ENCODE assay signal across 20 cellular contexts in the genomic region with DNA sequence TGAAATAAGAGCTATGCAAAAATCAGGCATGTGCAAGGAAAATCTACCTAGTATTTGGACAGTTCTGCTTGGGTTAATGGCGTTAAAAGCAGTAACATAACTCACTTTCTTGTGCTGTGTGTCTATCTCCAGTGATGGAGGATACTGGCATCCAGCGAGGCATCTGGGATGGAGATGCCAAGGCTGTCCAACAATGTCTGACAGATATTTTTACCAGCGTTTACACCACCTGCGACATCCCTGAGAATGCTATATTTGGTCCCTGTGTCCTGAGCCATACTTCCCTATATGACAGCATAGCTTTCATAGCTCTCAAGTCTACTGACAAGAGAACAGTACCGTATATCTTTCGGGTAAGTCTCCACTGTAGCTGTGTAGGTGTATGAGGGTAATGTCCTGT. TPM values are rescaled to one million over a fixed set of nuclear protein-coding genes. Genes with fewer than 3 reads are reported as not detected.
DNase-seq lines count a peak whose midpoint lies in the region; ATAC-seq, FAIRE-seq and TF ChIP-seq lines count a peak whose summit lies in the region.
"Had no signal": no experiment of that assay in that cellular context is flagged by ENCODE, and none has a peak within 500 bp of the region (broad histone marks: within the 10 kb centered on the region; RNA-seq: fewer than 3 reads in every experiment).

No MANE protein-coding gene starts in this region.

- H4K20me1 ChIP-seq in IMR-90 (ENCODE audit: insufficient read depth, low read length) (peaks cover 7% of the 10 kb centered on the region; the same call in 1 of the 2 replicates), H1 (replicated peaks in 1 of 2; ENCODE audit: control insufficient read depth in 1 of 2, insufficient read depth in 2 of 2, low read length in 2 of 2) (peaks cover 30 to 38% of the 10 kb centered on the region in 2 experiments)

- no peak overlapping the region for H2BK12ac ChIP-seq in H1 (ENCODE audit: low read depth, low read length)

- H3K27me3 ChIP-seq in IMR-90 (ENCODE audit: control insufficient read depth, insufficient read depth, low read length) (no peaks in the 10 kb centered on the region), H1 (replicated peaks in 1 of 4; ENCODE audit: control insufficient read depth in 3 of 4, extremely low read depth in 1 of 4, insufficient read depth in 3 of 4, low read length in 3 of 4) (peaks cover 87 to 100% (median 94%) of the 10 kb centered on the region in 4 experiments)

- dilution Hi-C loops in IMR-90 (cut with HindIII; ENCODE audit: low sequenced_read_pairs, unreplicated experiment) = no loop called here

- H2BK15ac ChIP-seq in IMR-90 (ENCODE audit: low read depth, low read length) (no peak overlapping the region), H1 (ENCODE audit: low read length) (no peak overlapping the region)

- H3K18ac ChIP-seq in IMR-90 (ENCODE audit: low read depth, low read length) = no peak overlapping the region
- H3K18ac ChIP-seq in H1 (ENCODE audit: extremely low read depth, low read length) = no peak overlapping the region

- H3K56ac ChIP-seq in IMR-90 (ENCODE audit: extremely low read depth, insufficient read depth, low read length) = peak overlapping the region; percentile 24; the same call in 1 of the 2 replicates
- no peak overlapping the region for H3K56ac ChIP-seq in H1 (replicated peaks; ENCODE audit: insufficient read length, low read depth, low read length)

- H4K91ac ChIP-seq in IMR-90 (ENCODE audit: insufficient read depth, low read depth, low read length) (no peak overlapping the region), H1 (replicated peaks; ENCODE audit: insufficient read length, low read length) (no peak overlapping the region)

- H3K23ac ChIP-seq in IMR-90 (ENCODE audit: low read depth, low read length) = no peak overlapping the region
- no peak overlapping the region for H3K23ac ChIP-seq in H1 (ENCODE audit: insufficient read length)

- no peak for ATAC-seq in IMR-90 (ENCODE audit: low read depth)

- H3K4me3 Mint-ChIP-seq in activated CD4-positive, alpha-beta T cell treated with anti-CD3 and anti-CD28 coated beads, Interleukin-2, amount 10 ng/mL, durations not matched to agents 24 days and 14 days = no peak overlapping the region
- peak overlapping the region; percentile 4 for H3K4me3 Mint-ChIP-seq in neural crest cell
- H3K4me3 Mint-ChIP-seq: H9 had no signal

- H4K8ac ChIP-seq in IMR-90 (ENCODE audit: low read depth in 2 of 2, low read length in 2 of 2) (no peak overlapping the region), H1 (ENCODE audit: extremely low read depth, insufficient read depth, low read length) (no peak overlapping the region)

- H3K4me2 ChIP-seq in IMR-90 (ENCODE audit: low read depth, low read length) = peak overlapping the region; percentile 15; the same call in 1 of the 2 replicates
- H3K4me2 ChIP-seq in H1 (ENCODE audit: insufficient read depth in 1 of 2, low read depth in 2 of 2, low read length in 2 of 2) = no peak overlapping the region

- peak overlapping the region; percentile 46; the same call in 1 of the 2 replicates for H3K9ac ChIP-seq in IMR-90 (ENCODE audit: low read depth, low read length)
- H3K9ac ChIP-seq in H1 (replicated peaks in 1 of 4; ENCODE audit: extremely low read depth in 1 of 4, low read depth in 3 of 4, low read length in 3 of 4) = no peak overlapping the region
- H3K9ac ChIP-seq: BLaER1 had no signal

- peaks cover 55% of the 10 kb centered on the region for H3K27me3 Mint-ChIP-seq in activated CD4-positive, alpha-beta T cell treated with anti-CD3 and anti-CD28 coated beads, Interleukin-2, amount 10 ng/mL, durations not matched to agents 24 days and 14 days
- peaks cover 93% of the 10 kb centered on the region for H3K27me3 Mint-ChIP-seq in neural crest cell (ENCODE audit: low read depth)

- no peak overlapping the region for H3K27ac Mint-ChIP-seq in activated CD4-positive, alpha-beta T cell treated with anti-CD3 and anti-CD28 coated beads, Interleukin-2, amount 10 ng/mL, durations not matched to agents 24 days and 14 days
- no peak overlapping the region for H3K27ac Mint-ChIP-seq in neural crest cell (ENCODE audit: unreplicated experiment)
- H3K27ac Mint-ChIP-seq: H9 had no signal

- H3K4me1 Mint-ChIP-seq in activated CD4-positive, alpha-beta T cell treated with anti-CD3 and anti-CD28 coated beads, Interleukin-2, amount 10 ng/mL, durations not matched to agents 24 days and 14 days = peaks cover 26% of the 10 kb centered on the region
- peaks cover 48% of the 10 kb centered on the region for H3K4me1 Mint-ChIP-seq in neural crest cell

- in situ Hi-C loops in IMR-90 (cut with MboI; ENCODE audit: low sequenced_read_pairs) = loop anchor here (10.0 to 25.0 kb wide), 2 partner anchors 1163 to 1255 kb away; no protein-coding TSS in a partner anchor

- peaks cover 32% of the 10 kb centered on the region for H3K36me3 Mint-ChIP-seq in activated CD4-positive, alpha-beta T cell treated with anti-CD3 and anti-CD28 coated beads, Interleukin-2, amount 10 ng/mL, durations not matched to agents 24 days and 14 days (ENCODE audit: low read depth)
- no peaks in the 10 kb centered on the region for H3K36me3 Mint-ChIP-seq in neural crest cell (ENCODE audit: low read depth)

- no peak overlapping the region for H2BK20ac ChIP-seq in IMR-90 (ENCODE audit: low read depth, low read length)
- H2BK20ac ChIP-seq in H1 (ENCODE audit: low read length) = no peak overlapping the region

- no peak for TF ChIP-seq RAD21 in IMR-90 (IDR thresholded peaks at IDR 0.05; ENCODE audit: low read length)
- TF ChIP-seq RAD21 in H1 (IDR thresholded peaks at IDR 0.05 in 1 of 2, conservative IDR thresholded peaks at IDR 0.05 in 1 of 2; ENCODE audit: low read depth in 2 of 2, low read length in 2 of 2) = no peak

- no peak for FAIRE-seq in H1 (lab: Jason Lieb, UNC)
- FAIRE-seq: GM12892 had no signal

- H3K9me1 ChIP-seq in IMR-90 (ENCODE audit: insufficient read depth, low read length) = no peaks in the 10 kb centered on the region

- H2AK9ac ChIP-seq in IMR-90 (replicated peaks; ENCODE audit: low read depth, low read length, poor library complexity) = no peak overlapping the region

- intact Hi-C loops in activated CD4-positive, alpha-beta T cell treated with anti-CD3 and anti-CD28 coated beads, Interleukin-2, amount 10 ng/mL, durations not matched to agents 24 days and 14 days (cut with micrococcal nuclease) = loop anchor here (5.0 kb wide), 4 partner anchors 67 to 193 kb away; a partner anchor contains a TSS
- intact Hi-C loops in IMR-90 (cut with micrococcal nuclease) = loop anchor here (5.0 to 10.0 kb wide), 4 partner anchors 67 to 958 kb away; a partner anchor contains a TSS

- H2BK120ac ChIP-seq in IMR-90 (ENCODE audit: low read depth, low read length) = no peak overlapping the region; the same call in 1 of the 2 replicates
- no peak overlapping the region for H2BK120ac ChIP-seq in H1 (replicated peaks; ENCODE audit: low read depth, low read length)

- H2AK5ac ChIP-seq in IMR-90 (ENCODE audit: low read depth, low read length) (no peak overlapping the region; the same call in 1 of the 2 replicates), H1 (ENCODE audit: low read depth, low read length) (no peak overlapping the region)

- TF ChIP-seq POLR2A in IMR-90 (IDR thresholded peaks at IDR 0.05; ENCODE audit: low read depth, low read length) (no peak), H1 (IDR thresholded peaks at IDR 0.05; ENCODE audit: control extremely low read depth in 1 of 2, low read depth in 2 of 2, low read length in 2 of 2) (no peak)

- H2BK5ac ChIP-seq in IMR-90 (ENCODE audit: low read depth, low read length, poor library complexity, severe bottlenecking) (no peak overlapping the region), H1 (ENCODE audit: low read depth, low read length) (no peak overlapping the region)

- TF ChIP-seq CTCF in IMR-90 (conservative IDR thresholded peaks at IDR 0.05; ENCODE audit: low read depth, low read length) = no peak
- no peak for TF ChIP-seq CTCF in H1 (IDR thresholded peaks at IDR 0.05; ENCODE audit: control extremely low read depth in 1 of 3, insufficient read depth in 1 of 3, low read depth in 1 of 3, low read length in 3 of 3)
- no peak for TF ChIP-seq CTCF in neural crest cell (conservative IDR thresholded peaks at IDR 0.05)

- no peaks in the 10 kb centered on the region; the same call in 1 of the 2 replicates for H3K23me2 ChIP-seq in H1 (ENCODE audit: low read depth, low read length)

- H4K5ac ChIP-seq in IMR-90 (ENCODE audit: low read depth, low read length) (no peak overlapping the region), H1 (ENCODE audit: insufficient read length, low read depth, low read length) (no peak overlapping the region)

- peaks cover 5% of the 10 kb centered on the region; the same call in 1 of the 2 replicates for H3K36me3 ChIP-seq in IMR-90 (ENCODE audit: control insufficient read depth, insufficient read depth, low read length)
- peaks cover 0 to 6% (median 0%) of the 10 kb centered on the region in 4 experiments; a peak in 1 of 8 replicates for H3K36me3 ChIP-seq in H1 (ENCODE audit: control insufficient read depth in 2 of 4, insufficient read depth in 4 of 4, low read length in 3 of 4)
- H3K36me3 ChIP-seq: BLaER1 had no signal

- peaks cover 4 to 14% of the 10 kb centered on the region in 2 experiments; a peak in 2 of 4 replicates for H3K79me1 ChIP-seq in IMR-90 (ENCODE audit: low read depth in 1 of 2, low read length in 2 of 2)
- no peaks in the 10 kb centered on the region for H3K79me1 ChIP-seq in H1 (ENCODE audit: low read depth, low read length)

- no TSS peak for BruUV-seq in IMR-90 (replicated peaks; lab: Mats Ljungman, UMichigan)

- TF ChIP-seq EP300 in H1 (IDR thresholded peaks at IDR 0.05; ENCODE audit: borderline replicate concordance in 1 of 2, low read depth in 2 of 2, low read length in 2 of 2) = no peak

- CTCF ChIA-PET in IMR-90 (lab: Yijun Ruan, JAX) (interaction anchor here (0.5 kb wide), 1 partner anchor 128 kb away, joined by 3 read pairs; no protein-coding TSS in a partner anchor), H1 (lab: Charles Lee; ENCODE audit: partially characterized antibody) (interaction anchor here (1.0 to 9.2 kb wide), 4 partner anchors 14 to 840 kb away, joined by 3 to 170 read pairs (median 5); no protein-coding TSS in a partner anchor)

- H3K79me2 ChIP-seq in H1 (ENCODE audit: control insufficient read depth in 1 of 2, insufficient read depth in 2 of 2, low read length in 2 of 2) = no peaks in the 10 kb centered on the region

- POLR2A ChIA-PET in IMR-90 (lab: Charles Lee; ENCODE audit: unreplicated experiment) = no interaction called here
- POLR2A ChIA-PET in H1 (lab: Charles Lee; ENCODE audit: partially characterized antibody) = interaction anchor here (2.9 kb wide), 1 partner anchor 10 kb away, joined by 8 read pairs; no protein-coding TSS in a partner anchor

- no peaks in the 10 kb centered on the region for H3K9me3 Mint-ChIP-seq in activated CD4-positive, alpha-beta T cell treated with anti-CD3 and anti-CD28 coated beads, Interleukin-2, amount 10 ng/mL, durations not matched to agents 24 days and 14 days
- no peaks in the 10 kb centered on the region for H3K9me3 Mint-ChIP-seq in neural crest cell

- DNase-seq in activated CD4-positive, alpha-beta T cell treated with anti-CD3 and anti-CD28 coated beads, Interleukin-2, amount 10 ng/mL, durations not matched to agents 24 days and 14 days = peak; percentile 54
- DNase-seq in activated CD4-positive, alpha-beta T cell treated with anti-CD3 and anti-CD28 coated beads for 48 hours = no peak
- DNase-seq in IMR-90 (no peak), H1 (ENCODE audit: low read depth in 1 of 2, low spot score in 2 of 2) (no peak), neural crest cell (ENCODE audit: low read depth, low spot score) (no peak), COLO668 (lab: John Stamatoyannopoulos, UW; ENCODE audit: unreplicated experiment) (no peak), islet precursor cell (no peak), NCI-H2196 treated with DMSO at 0.1 percent for 48 hours (lab: John Stamatoyannopoulos, UW; ENCODE audit: unreplicated experiment) (no peak)
- DNase-seq: 8988T; DMS 273 treated with DMSO at 0.1 percent for 48 hours; GF-D8; H9; MV-4-11; NCI-H187 treated with DMSO at 0.1 percent for 48 hours; NCI-H446; NK-92 treated with Interleukin-12 subunit alpha and Interleukin-12 subunit beta, amount 100 ng/mL, for 24 hours; SHP77 had no signal

- H3K14ac ChIP-seq in IMR-90 (replicated peaks; ENCODE audit: low read depth, low read length) = peak overlapping the region; percentile 19; the same call in 1 of the 2 replicates
- H3K14ac ChIP-seq in H1 (ENCODE audit: insufficient read length) = no peak overlapping the region

- no peaks in the 10 kb centered on the region for H3K9me3 ChIP-seq in IMR-90 (ENCODE audit: control insufficient read depth, insufficient read depth, low read length)
- no peaks in the 10 kb centered on the region for H3K9me3 ChIP-seq in H1 (ENCODE audit: insufficient read depth in 2 of 2, low read depth in 1 of 2, low read length in 1 of 2)
- H3K9me3 ChIP-seq: BLaER1 had no signal

- H2AFZ ChIP-seq in IMR-90 (replicated peaks; ENCODE audit: low read length, poor library complexity) (no peak overlapping the region), H1 (ENCODE audit: low read length) (no peak overlapping the region)

- no peak overlapping the region for H3K4me3 ChIP-seq in IMR-90 (ENCODE audit: insufficient read depth, low read depth, low read length)
- no peak overlapping the region for H3K4me3 ChIP-seq in H1 (ENCODE audit: extremely low read depth in 1 of 4, insufficient read depth in 2 of 4, low read depth in 3 of 4, low read length in 4 of 4)
- H3K4me3 ChIP-seq: BLaER1 had no signal

- peak overlapping the region; percentile 32; the same call in 1 of the 2 replicates for H3K27ac ChIP-seq in IMR-90 (ENCODE audit: insufficient read depth, low read length)
- H3K27ac ChIP-seq in H1 (ENCODE audit: low read depth, low read length) = no peak overlapping the region
- H3K27ac ChIP-seq: BLaER1 had no signal

- no CpG with 5 or more reads among the region's 6 CpGs for WGBS in IMR-90 (ENCODE audit: extremely low coverage in 2 of 2, insufficient read length in 1 of 2), 2 experiments
- 42% methylated on average over 6 of the region's 6 CpGs; no CpG with 5 or more reads in 1 of the 2 experiments for WGBS in H1 (ENCODE audit: extremely low coverage in 1 of 2, insufficient coverage in 1 of 2, insufficient read length in 1 of 2, insufficient replicate concordance in 2 of 2, low coverage in 1 of 2, low lambda C conversion rate in 2 of 2, missing lambda C conversion rate in 1 of 2), 2 experiments

- peak overlapping the region; percentile 1; the same call in 1 of the 2 replicates for H3K4ac ChIP-seq in IMR-90 (ENCODE audit: low read depth, low read length)
- H3K4ac ChIP-seq in H1 (replicated peaks; ENCODE audit: insufficient read length, low read depth, low read length) = no peak overlapping the region

- peaks cover 2% of the 10 kb centered on the region; the same call in 1 of the 2 replicates for H3K4me1 ChIP-seq in IMR-90 (ENCODE audit: control insufficient read depth, insufficient read depth, low read length)
- H3K4me1 ChIP-seq in H1 (replicated peaks in 1 of 4; ENCODE audit: control insufficient read depth in 3 of 4, insufficient read depth in 4 of 4, low read length in 3 of 4) = peaks cover 4 to 17% (median 8%) of the 10 kb centered on the region in 4 experiments

RNA-seq across cellular contexts. Expression of a gene that starts 2.6 kb away (rescaled TPM):
- 3.6 and 4.6 TPM in 2 replicates for total RNA-seq in activated CD4-positive, alpha-beta T cell treated with anti-CD3 and anti-CD28 coated beads, Interleukin-2, amount 10 ng/mL, durations not matched to agents 24 days and 14 days
- total RNA-seq in IMR-90 (2012; rRNA removed) (5.0 and 5.7 TPM in 2 replicates), neural crest cell (2.6 and 2.9 TPM in 2 replicates)
- polyA plus RNA-seq in IMR-90 (2012; rRNA removed) (15.8 and 16.8 TPM in 2 replicates), H1 (2011; rRNA removed) (0.03 TPM in 1 of 2 replicates, not detected in the other)
- 9.1 and 12.2 TPM in 2 replicates for polyA plus RNA-seq in IMR-90 (2012; cell fraction: cytosol; rRNA removed)
- 32.9 and 37.2 TPM in 2 replicates for polyA plus RNA-seq in IMR-90 (2012; cell fraction: nucleus; rRNA removed; ENCODE audit: low replicate concordance)
- total RNA-seq in H1 (2021; fragmentation: NEBNext Ultra II Directional; extraction: Animal tissue kit (Norgen Biotek cat#: 25700)) = 0.10 TPM in 1 of 2 replicates, not detected in the other
- polyA plus RNA-seq in H1 (2011; cell fraction: cytosol; rRNA removed) = 0.03 TPM
- 0.13 TPM for polyA plus RNA-seq in H1 (2011; cell fraction: nucleus; rRNA removed)
- polyA plus RNA-seq in H1 (2012, experiment 1 of 2) = not detected in 4 replicates
- polyA plus RNA-seq in H1 (2012, experiment 2 of 2) = not detected
- 0.08 TPM for polyA plus RNA-seq in H1 (2013, experiment 1 of 2)
- polyA plus RNA-seq in H1 (2013, experiment 2 of 2) = 0.07 TPM
- polyA minus RNA-seq in H1 (2011; rRNA and poly(A)+ RNA removed) = not detected in 2 replicates
- not detected for polyA minus RNA-seq in H1 (2011; cell fraction: cytosol; rRNA and poly(A)+ RNA removed)
- polyA minus RNA-seq in H1 (2011; cell fraction: nucleus; rRNA and poly(A)+ RNA removed) = not detected
- total RNA-seq: H9, OCI-LY7 had no signal
